ENCODE assay signal across 9 cellular contexts in the genomic region with DNA sequence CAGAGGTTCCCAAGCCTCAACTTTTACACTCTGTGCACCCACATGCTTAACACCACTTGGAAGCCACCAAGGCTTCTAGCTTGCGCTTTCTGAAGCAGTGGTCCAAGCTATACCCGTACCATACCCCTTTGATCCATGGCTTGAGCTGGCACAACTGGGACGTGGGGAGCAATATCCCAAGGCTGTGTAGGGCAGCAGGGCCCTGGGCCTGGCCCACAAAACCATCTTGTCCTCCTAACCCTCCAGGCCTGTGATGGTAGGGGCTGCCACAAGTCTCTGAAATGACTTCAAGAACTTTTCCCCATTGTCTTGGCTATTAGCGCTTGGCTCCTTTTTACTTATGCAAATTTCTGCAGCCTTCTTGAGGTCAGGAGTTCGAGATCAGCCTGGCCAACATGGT. TPM values are rescaled to one million over a fixed set of nuclear protein-coding genes. Genes with fewer than 3 reads are reported as not detected.
"Had no signal": no experiment of that assay in that cellular context is flagged by ENCODE, and none has a peak within 500 bp of the region (broad histone marks: within the 10 kb centered on the region; RNA-seq: fewer than 3 reads in every experiment).

No MANE protein-coding gene starts in this region.

- ATAC-seq: HepG2 had no signal

- H3K4me2 ChIP-seq: KMS-11 had no signal

- DNase-seq: IMR-90, Kasumi-1, KBM-7, KG1 had no signal

- H3K9ac ChIP-seq: KMS-11 had no signal

- H3K27ac ChIP-seq: HL-60, KMS-11 had no signal

- FAIRE-seq: HepG2, HTR-8/SVneo had no signal

RNA-seq across cellular contexts. Expression of a gene that starts 16.9 kb away (rescaled TPM):
- polyA plus RNA-seq: IgD-negative memory B cell had no signal
